Comparison of ENCODE assay signal across 8 cellular contexts in the genomic region with DNA sequence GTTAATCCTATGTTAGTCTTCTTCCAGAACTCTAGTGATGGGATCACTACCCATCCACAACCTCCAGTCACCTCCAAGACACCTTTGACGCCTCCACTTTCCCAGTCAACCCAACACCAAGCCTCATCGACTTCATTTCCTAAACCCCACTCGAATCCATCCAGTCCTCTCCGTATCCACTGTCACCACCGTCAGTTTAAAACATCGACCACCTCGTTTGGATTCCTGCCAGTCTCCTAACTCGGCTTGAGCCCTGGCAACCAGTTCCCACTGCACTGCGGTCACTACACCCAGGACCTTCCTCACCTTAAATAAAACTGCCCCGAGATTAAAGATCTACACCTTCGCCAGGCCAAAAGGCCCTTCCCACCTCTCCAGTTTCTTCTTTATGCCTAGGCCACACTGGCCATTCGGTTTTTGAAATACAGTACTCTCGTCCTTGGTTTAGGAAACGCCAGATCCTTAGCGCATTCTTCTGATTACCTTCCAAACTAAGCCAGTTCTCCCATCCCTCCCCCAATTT. TPM values are rescaled to one million over a fixed set of nuclear protein-coding genes. Genes with fewer than 3 reads are reported as not detected.
DNase-seq lines count a peak whose midpoint lies in the region; ATAC-seq and TF ChIP-seq lines count a peak whose summit lies in the region.

No MANE protein-coding gene starts in this region.

- WGBS in esophagus squamous epithelium, 2 donors, result 46 to 50% methylated on average over 15 of the region's 15 CpGs
- WGBS in psoas muscle, 3 donors, result 40 to 46% (median 42%) methylated on average over 15 of the region's 15 CpGs

- H3K9me3 ChIP-seq in esophagus squamous epithelium, result no peaks in the 10 kb centered on the region
- H3K9me3 ChIP-seq in psoas muscle, result no peaks in the 10 kb centered on the region

- TF ChIP-seq POLR2A in esophagus squamous epithelium (IDR thresholded peaks at IDR 0.05), result no peak

- no peak for ATAC-seq in psoas muscle
- no peak for ATAC-seq in GM21515 (IDR thresholded peaks at IDR 0.05; ENCODE audit: unreplicated experiment)

- H3K4me3 ChIP-seq in GM12864 (ENCODE audit: low read depth, low read length) (peak overlapping the region; percentile 72), esophagus squamous epithelium (peak overlapping the region; percentile 73 to 97 (median 84)), psoas muscle (peak overlapping the region; percentile 95)

- no peak for DNase-seq in GM12864 (ENCODE audit: low read depth)
- DNase-seq in RKO (ENCODE audit: low spot score), result peak; percentile 18
- DNase-seq in esophagus squamous epithelium (lab: John Stamatoyannopoulos, UW), result no peak
- no peak for DNase-seq in psoas muscle
- no peak for DNase-seq in kidney glomerular epithelial cell (lab: John Stamatoyannopoulos, UW)
- DNase-seq in AML-193 (lab: John Stamatoyannopoulos, UW), result no peak
- no peak for DNase-seq in UCSD-AML1 (lab: John Stamatoyannopoulos, UW; ENCODE audit: unreplicated experiment)

- H3K36me3 ChIP-seq in esophagus squamous epithelium (peaks cover 0 to 14% (median 0%) of the 10 kb centered on the region in 3 donors), psoas muscle (ENCODE audit: insufficient read depth in 1 of 2, low read depth in 1 of 2) (peaks cover 0 to 10% of the 10 kb centered on the region in 2 donors)

- H3K27me3 ChIP-seq in esophagus squamous epithelium (no peaks in the 10 kb centered on the region), psoas muscle (ENCODE audit: insufficient read depth in 3 of 3, low read length in 2 of 3) (no peaks in the 10 kb centered on the region)

- TF ChIP-seq CTCF in GM12864 (IDR thresholded peaks at IDR 0.05; ENCODE audit: low read depth, low read length, missing control alignments) (no peak), esophagus squamous epithelium (IDR thresholded peaks at IDR 0.05) (no peak), psoas muscle (IDR thresholded peaks at IDR 0.05) (no peak)

- H3K4me1 ChIP-seq in esophagus squamous epithelium (peaks cover 8 to 48% (median 15%) of the 10 kb centered on the region in 3 donors), psoas muscle (peaks cover 38% of the 10 kb centered on the region)

- H3K27ac ChIP-seq in esophagus squamous epithelium (peak overlapping the region; percentile 97 to 100 (median 100)), psoas muscle (peak overlapping the region; percentile 99)

- intact Hi-C loops in esophagus squamous epithelium (cut with DNase I), result no loop called here
- intact Hi-C loops in psoas muscle (cut with DNase I), result no loop called here

RNA-seq across cellular contexts. Expression of a gene that starts 1.2 kb away (rescaled TPM):
- total RNA-seq in esophagus squamous epithelium (10 to 100 TPM; 31.1 to 41.7 (median 35.0) TPM), psoas muscle (10 to 100 TPM; 48.1 to 72.4 (median 64.9) TPM)
- polyA plus RNA-seq in psoas muscle, result 100 to 1,000 TPM in 2 of 3 donors, 10 to 100 TPM in 1; 84.8 to 166 (median 108) TPM

RNA-seq across cellular contexts. Expression of a gene that starts 24.7 kb away (rescaled TPM):
- total RNA-seq in esophagus squamous epithelium (100 to 1,000 TPM in 1 of 4 donors, 10 to 100 TPM in 3; 76.4 to 113 (median 86.5) TPM), psoas muscle (100 to 1,000 TPM; 141 to 201 (median 159) TPM)
- 100 to 1,000 TPM; 228 to 285 (median 231) TPM for polyA plus RNA-seq in psoas muscle
